10 cellular contexts compared by ENCODE assay signal in genomic region chr11:10452211-10452767, GRCh38. TPM values are rescaled to one million over a fixed set of nuclear protein-coding genes. Genes with fewer than 3 reads are reported as not detected.
DNase-seq lines count a peak whose midpoint lies in the region; ATAC-seq and TF ChIP-seq lines count a peak whose summit lies in the region.
"Had no signal": no experiment of that assay in that cellular context is flagged by ENCODE, and none has a peak within 500 bp of the region (broad histone marks: within the 10 kb centered on the region; RNA-seq: fewer than 3 reads in every experiment).

No MANE protein-coding gene starts in this region.

- WGBS in endodermal cell (ENCODE audit: insufficient coverage in 1 of 2, insufficient read length in 1 of 2), 2 experiments, result 89 to 100% methylated on average over 2 to 3 of the region's 3 CpGs
- WGBS in neuronal stem cell (ENCODE audit: extremely low coverage in 2 of 2, insufficient read length in 2 of 2, insufficient replicate concordance in 1 of 2), 2 donors, result no CpG with 5 or more reads among the region's 3 CpGs

- no peaks in the 10 kb centered on the region for H3K9me3 ChIP-seq in endodermal cell (ENCODE audit: control insufficient read depth, low read length)
- no peaks in the 10 kb centered on the region for H3K9me3 ChIP-seq in neutrophil
- no peaks in the 10 kb centered on the region for H3K9me3 ChIP-seq in osteoblast (ENCODE audit: low read depth, low read length)
- peaks cover 2 to 3% of the 10 kb centered on the region in 2 donors for H3K9me3 ChIP-seq in neuronal stem cell (replicated peaks in 1 of 2; ENCODE audit: control insufficient read depth in 2 of 2, insufficient read depth in 1 of 2, low read depth in 1 of 2, low read length in 2 of 2)

- no peak overlapping the region for H4K91ac ChIP-seq in neuronal stem cell (ENCODE audit: low read depth, low read length, poor library complexity)

- H2AK5ac ChIP-seq in neuronal stem cell (ENCODE audit: low read depth, low read length), result no peak overlapping the region

- H3K9me3 Mint-ChIP-seq in endodermal cell, result no peaks in the 10 kb centered on the region

- H3K4me3 ChIP-seq in endodermal cell (ENCODE audit: low read length) (no peak overlapping the region), neutrophil (ENCODE audit: low read depth in 1 of 2, low read length in 1 of 2) (peak overlapping the region; percentile 67 to 77), osteoblast (ENCODE audit: insufficient read depth, low read length) (no peak overlapping the region), neuronal stem cell (ENCODE audit: low read length in 2 of 2) (no peak overlapping the region)

- H3K36me3 ChIP-seq in endodermal cell (ENCODE audit: control insufficient read depth, insufficient read depth, low read length) (no peaks in the 10 kb centered on the region), neutrophil (no peaks in the 10 kb centered on the region), osteoblast (ENCODE audit: insufficient read depth, low read length) (no peaks in the 10 kb centered on the region), neuronal stem cell (replicated peaks in 1 of 2; ENCODE audit: control insufficient read depth in 2 of 2, insufficient read depth in 2 of 2, low read length in 2 of 2) (no peaks in the 10 kb centered on the region)

- DNase-seq in DMS53 (lab: John Stamatoyannopoulos, UW) (peak; percentile 44), DMS53 treated with DMSO at 0.1 percent for 48 hours (lab: John Stamatoyannopoulos, UW; ENCODE audit: unreplicated experiment) (no peak), NCI-H226 (peak; percentile 8), endodermal cell (peak; percentile 23), osteoblast (ENCODE audit: insufficient read length, low spot score, missing footprints) (no peak), neuronal stem cell (ENCODE audit: low spot score) (no peak)
- DNase-seq: SW 1271 had no signal

- H3K79me2 ChIP-seq in osteoblast (ENCODE audit: insufficient read depth, low read length), result peaks cover 8% of the 10 kb centered on the region

- H2BK12ac ChIP-seq in neuronal stem cell (ENCODE audit: low read length), result no peak overlapping the region

- H3K27me3 Mint-ChIP-seq in endodermal cell (ENCODE audit: insufficient read depth), result peaks cover 38% of the 10 kb centered on the region

- no peak overlapping the region for H4K8ac ChIP-seq in neuronal stem cell (ENCODE audit: low read depth, low read length)

- H3K4me1 Mint-ChIP-seq in endodermal cell, result peaks cover 28% of the 10 kb centered on the region

- H3K18ac ChIP-seq in neuronal stem cell (ENCODE audit: low read length), result no peak overlapping the region

- H3K23ac ChIP-seq in neuronal stem cell (ENCODE audit: low read depth, low read length, poor library complexity), result no peak overlapping the region

- H2AFZ ChIP-seq in osteoblast (ENCODE audit: low read length) (no peak overlapping the region), neuronal stem cell (ENCODE audit: low read length) (no peak overlapping the region)

- H3K4me1 ChIP-seq in endodermal cell (ENCODE audit: control insufficient read depth, insufficient read depth, low read length) (peaks cover 10% of the 10 kb centered on the region), neutrophil (ENCODE audit: control insufficient read depth in 1 of 2, insufficient read depth in 1 of 2, low read depth in 1 of 2, low read length in 1 of 2) (peaks cover 89 to 90% of the 10 kb centered on the region in 2 experiments), osteoblast (ENCODE audit: insufficient read depth, low read length) (peaks cover 28% of the 10 kb centered on the region), neuronal stem cell (ENCODE audit: control insufficient read depth in 2 of 2, insufficient read depth in 1 of 2, low read depth in 1 of 2, low read length in 2 of 2) (peaks cover 13 to 17% of the 10 kb centered on the region in 2 donors)

- no peak overlapping the region for H3K27ac ChIP-seq in endodermal cell (ENCODE audit: low read depth, low read length)
- H3K27ac ChIP-seq in neutrophil, result peak overlapping the region; percentile 96
- H3K27ac ChIP-seq in osteoblast (ENCODE audit: low read depth, low read length), result no peak overlapping the region
- no peak overlapping the region for H3K27ac ChIP-seq in neuronal stem cell (replicated peaks; ENCODE audit: low read length)
- H3K27ac ChIP-seq: 22Rv1 had no signal

- no peaks in the 10 kb centered on the region for H3K79me1 ChIP-seq in neuronal stem cell (ENCODE audit: low read depth, low read length)

- H3K4me3 Mint-ChIP-seq in endodermal cell, result no peak overlapping the region

- H3K4me2 ChIP-seq in osteoblast (ENCODE audit: insufficient read depth, low read length), result no peak overlapping the region
- H3K4me2 ChIP-seq in neuronal stem cell (ENCODE audit: insufficient read depth, low read length, poor library complexity, severe bottlenecking), result no peak overlapping the region

- H3K36me3 Mint-ChIP-seq in endodermal cell (ENCODE audit: low read depth), result no peaks in the 10 kb centered on the region

- TF ChIP-seq CTCF in endodermal cell (conservative IDR thresholded peaks at IDR 0.05) (no peak), neutrophil (IDR thresholded peaks at IDR 0.05) (no peak), osteoblast (IDR thresholded peaks at IDR 0.05; ENCODE audit: extremely low read depth, low read depth, low read length) (no peak)

- no peak overlapping the region for H2BK5ac ChIP-seq in neuronal stem cell (ENCODE audit: low read length)

- H3K9ac ChIP-seq in endodermal cell (ENCODE audit: extremely low read depth, low read length, poor library complexity, severe bottlenecking) (no peak overlapping the region), neuronal stem cell (ENCODE audit: low read depth, low read length, poor library complexity) (no peak overlapping the region)

- H3K27me3 ChIP-seq in endodermal cell (ENCODE audit: control insufficient read depth, insufficient read depth, low read length, poor library complexity, severe bottlenecking) (peaks cover 20% of the 10 kb centered on the region), neutrophil (no peaks in the 10 kb centered on the region), osteoblast (ENCODE audit: insufficient read depth, low read length) (no peaks in the 10 kb centered on the region), neuronal stem cell (ENCODE audit: control insufficient read depth in 3 of 3, insufficient read depth in 3 of 3, low read depth in 1 of 3, low read length in 3 of 3) (peaks cover 4 to 67% (median 28%) of the 10 kb centered on the region in 3 experiments)

- H3K4ac ChIP-seq in neuronal stem cell (ENCODE audit: low read length), result no peak overlapping the region

- ATAC-seq in GM18861 (IDR thresholded peaks at IDR 0.05; ENCODE audit: unreplicated experiment), result no peak

- H3K27ac Mint-ChIP-seq in endodermal cell, result no peak overlapping the region

- H2BK120ac ChIP-seq in neuronal stem cell (ENCODE audit: low read depth, low read length), result no peak overlapping the region

- H2BK15ac ChIP-seq in neuronal stem cell (ENCODE audit: low read length), result no peak overlapping the region

- H4K20me1 ChIP-seq in osteoblast (ENCODE audit: insufficient read depth, low read length), result no peaks in the 10 kb centered on the region

- H3K14ac ChIP-seq in neuronal stem cell (ENCODE audit: low read length), result no peak overlapping the region

RNA-seq across cellular contexts. Expression of gene AMPD3, which starts 2.8 kb away (rescaled TPM):
- 1 to 10 TPM; 7.1 to 7.9 TPM for total RNA-seq in endodermal cell
- 2.5 TPM for polyA plus RNA-seq in endodermal cell (2013, experiment 1 of 2)
- 2.2 TPM for polyA plus RNA-seq in endodermal cell (2013, experiment 2 of 2)
- total RNA-seq in osteoblast, result 3.6 and 5.6 TPM in 2 replicates
- polyA plus RNA-seq in neuronal stem cell (2013, experiment 1 of 2), result 0.99 TPM
- polyA plus RNA-seq in neuronal stem cell (2013, experiment 2 of 2), result 1.2 TPM

Comparison
In these comparisons a context has a peak if more than half of its experiments do, and no peak if none do; other contexts are left out.
1. DNase-seq: peak in DMS53 (single experiment), NCI-H226 (single experiment) and endodermal cell (single experiment); none in DMS53 treated with DMSO at 0.1 percent for 48 hours (single experiment), osteoblast (single experiment) and neuronal stem cell (single experiment).
2. H3K4me3 ChIP-seq: peak in neutrophil (2 of 2); none in endodermal cell (single experiment), osteoblast (single experiment) and neuronal stem cell (0 of 2).